ENCODE assay signal across 25 cellular contexts in genomic region chr11:126791991-126792390, GRCh38.
"Had no signal": no experiment of that assay in that cellular context is flagged by ENCODE, and none has a peak within 500 bp of the region (broad histone marks: within the 10 kb centered on the region; RNA-seq: fewer than 3 reads in every experiment).

No MANE protein-coding gene starts in this region.

- H3K4me1 ChIP-seq: Peyer's patch had no signal

- H3K4me1 Mint-ChIP-seq: activated B cell treated with CpG ODN at 0.5 μM for 24 hours; activated CD4-positive, alpha-beta T cell treated with anti-CD3 and anti-CD28 coated beads, Interleukin-2, amount 10 ng/mL, durations not matched to agents 7 days and 5 days; activated T-helper 17 cell treated with anti-CD3 and anti-CD28 coated beads, Interleukin-2, amount 50 U/mL, for 72 hours; T-helper 17 cell had no signal

- H3K27me3 Mint-ChIP-seq: activated B cell treated with CpG ODN at 0.5 μM for 24 hours; activated CD4-positive, alpha-beta memory T cell treated with anti-CD3 and anti-CD28 coated beads for 36 hours had no signal

- DNase-seq: activated B cell treated with CpG ODN at 0.5 μM for 24 hours; activated CD4-positive, alpha-beta memory T cell treated with anti-CD3 and anti-CD28 coated beads for 36 hours; activated CD4-positive, alpha-beta T cell treated with anti-CD3 and anti-CD28 coated beads for 1 hour; activated CD4-positive, alpha-beta T cell treated with anti-CD3 and anti-CD28 coated beads, Interleukin-2, amount 10 ng/mL, durations not matched to agents 7 days and 5 days; activated gamma-delta T cell; activated naive CD4-positive, alpha-beta T cell treated with anti-CD3 and anti-CD28 coated beads for 36 hours; activated T-cell treated with anti-CD3 and anti-CD28 coated beads for 4 hours; activated T-cell treated with anti-CD3 and anti-CD28 coated beads, Interleukin-2, amount 50 U/mL, for 48 hours; brain microvascular endothelial cell; MG63; NCI-H1105; NCI-H1436; NCI-H187; NCI-H2081; NCI-H510A treated with DMSO at 0.1 percent for 48 hours; NCI-H69; NK-92 treated with Interleukin-12 subunit alpha and Interleukin-12 subunit beta, amount 100 ng/mL, for 24 hours; Peyer's patch; SHP77 treated with DMSO at 0.1 percent for 48 hours; T-helper 17 cell; T-helper 9 cell had no signal

- H3K4me3 ChIP-seq: cardiac muscle cell, MG63, Peyer's patch had no signal

- ATAC-seq: activated T-helper 17 cell treated with anti-CD3 and anti-CD28 coated beads, Interleukin-2, amount 50 U/mL, for 72 hours; T-helper 17 cell had no signal

- H3K9me3 Mint-ChIP-seq: activated B cell treated with CpG ODN at 0.5 μM for 24 hours; activated CD4-positive, alpha-beta memory T cell treated with anti-CD3 and anti-CD28 coated beads for 36 hours; activated CD4-positive, alpha-beta T cell treated with anti-CD3 and anti-CD28 coated beads, Interleukin-2, amount 10 ng/mL, durations not matched to agents 7 days and 5 days; activated naive CD4-positive, alpha-beta T cell treated with anti-CD3 and anti-CD28 coated beads for 36 hours had no signal

- H3K27ac ChIP-seq: brain microvascular endothelial cell, cardiac muscle cell, Peyer's patch had no signal

- H3K4me3 Mint-ChIP-seq: activated B cell treated with CpG ODN at 0.5 μM for 24 hours; activated CD4-positive, alpha-beta memory T cell treated with anti-CD3 and anti-CD28 coated beads for 36 hours; activated CD4-positive, alpha-beta T cell treated with anti-CD3 and anti-CD28 coated beads, Interleukin-2, amount 10 ng/mL, durations not matched to agents 7 days and 5 days; activated naive CD4-positive, alpha-beta T cell treated with anti-CD3 and anti-CD28 coated beads for 36 hours; activated naive CD8-positive, alpha-beta T cell; activated T-helper 17 cell treated with anti-CD3 and anti-CD28 coated beads, Interleukin-2, amount 50 U/mL, for 72 hours; T-helper 17 cell had no signal

- H3K36me3 Mint-ChIP-seq: activated CD4-positive, alpha-beta memory T cell treated with anti-CD3 and anti-CD28 coated beads for 36 hours; activated naive CD8-positive, alpha-beta T cell had no signal

- H3K27ac Mint-ChIP-seq: activated B cell treated with CpG ODN at 0.5 μM for 24 hours; activated CD4-positive, alpha-beta memory T cell treated with anti-CD3 and anti-CD28 coated beads for 36 hours; activated CD4-positive, alpha-beta T cell treated with anti-CD3 and anti-CD28 coated beads, Interleukin-2, amount 10 ng/mL, durations not matched to agents 7 days and 5 days; activated naive CD4-positive, alpha-beta T cell treated with anti-CD3 and anti-CD28 coated beads for 36 hours; activated naive CD8-positive, alpha-beta T cell; activated T-helper 17 cell treated with anti-CD3 and anti-CD28 coated beads, Interleukin-2, amount 50 U/mL, for 72 hours; T-helper 17 cell had no signal

- FAIRE-seq: colon had no signal

- H3K9me3 ChIP-seq: MG63, Peyer's patch had no signal

- H3K27me3 ChIP-seq: brain microvascular endothelial cell, cardiac muscle cell, MG63, Peyer's patch had no signal

- H3K36me3 ChIP-seq: brain microvascular endothelial cell, cardiac muscle cell, MG63, Peyer's patch had no signal
